25 cellular contexts compared by ENCODE assay signal in genomic region chr16:19354371-19354770, GRCh38.
"Had no signal": no experiment of that assay in that cellular context is flagged by ENCODE, and none has a peak within 500 bp of the region (broad histone marks: within the 10 kb centered on the region; RNA-seq: fewer than 3 reads in every experiment).

No MANE protein-coding gene starts in this region.

- DNase-seq: activated CD4-positive, alpha-beta T cell treated with anti-CD3 and anti-CD28 coated beads for 4 hours; activated CD8-positive, alpha-beta memory T cell treated with anti-CD3 and anti-CD28 coated beads, Interleukin-2, amount 50 U/mL, for 4 hours; activated CD8-positive, alpha-beta T cell treated with anti-CD3 and anti-CD28 coated beads for 36 hours; activated gamma-delta T cell treated with Interleukin-2 at 50 U/mL for 16 hours; activated naive CD4-positive, alpha-beta T cell treated with anti-CD3 and anti-CD28 coated beads, Interleukin-2, amount 10 ng/mL, durations not matched to agents 7 days and 5 days; activated naive CD8-positive, alpha-beta T cell treated with anti-CD3 and anti-CD28 coated beads for 36 hours; activated T-cell treated with anti-CD3 and anti-CD28 coated beads, Interleukin-2, amount 50 U/mL, for 72 hours; KG1; MV-4-11; NCI-H1092 treated with DMSO at 0.1 percent for 48 hours; NCI-H1417 treated with DMSO at 0.1 percent for 48 hours; NCI-H1694; NCI-H2029; NCI-H2107; NCI-H2171 treated with DMSO at 0.1 percent for 48 hours; NCI-H226; NCI-H526 treated with DMSO at 0.1 percent for 48 hours; Peyer's patch; Right ventricle myocardium superior; SJCRH30; T-cell; T-helper 2 cell; T1000 had no signal

- H3K36me3 ChIP-seq: Peyer's patch, SJCRH30 had no signal

- H3K4me3 ChIP-seq: Peyer's patch, SJCRH30 had no signal

- H3K9me3 ChIP-seq: Peyer's patch, SJCRH30 had no signal

- H3K27me3 ChIP-seq: Peyer's patch, SJCRH30 had no signal

- H3K27ac ChIP-seq: Peyer's patch, RWPE1, SJCRH30 had no signal

- ATAC-seq: activated CD4-positive, CD25-positive, alpha-beta regulatory T cell treated with anti-CD3 and anti-CD28 coated beads, Interleukin-2, amount 50 U/mL, for 24 hours; activated CD8-positive, alpha-beta T cell treated with anti-CD3 and anti-CD28 coated beads for 36 hours; activated T-cell treated with anti-CD3 and anti-CD28 coated beads, Interleukin-2, amount 50 U/mL, for 72 hours; T-cell had no signal

- H3K4me1 ChIP-seq: Peyer's patch, SJCRH30 had no signal
